ENCODE assay signal across 10 cellular contexts in the genomic region with DNA sequence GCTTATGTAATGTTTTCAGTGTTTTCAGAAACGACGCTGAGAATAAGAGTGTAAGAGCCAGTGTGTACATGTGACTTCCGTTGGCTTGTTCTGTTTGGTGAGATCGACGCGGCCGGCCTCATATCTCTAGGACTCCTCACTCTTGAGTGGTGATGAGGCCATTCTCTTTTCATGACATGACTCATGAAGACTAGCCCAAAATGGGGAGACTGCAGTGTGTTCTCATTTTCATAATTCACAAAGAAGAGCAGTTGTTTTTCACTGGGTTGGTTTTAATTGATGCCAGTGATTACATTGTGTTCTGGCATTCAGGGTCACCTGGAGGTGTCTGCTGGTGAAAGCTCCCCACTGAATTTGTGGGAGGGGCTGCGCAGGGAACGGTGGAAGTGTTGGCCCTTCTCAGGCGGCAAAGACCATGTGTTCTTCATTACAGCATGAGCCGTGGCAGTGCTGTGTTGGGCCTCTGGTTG.
A peak's percentile ranks its signal among the peaks of the same experiment; 100 is the strongest.
DNase-seq lines count a peak whose midpoint lies in the region; ATAC-seq and TF ChIP-seq lines count a peak whose summit lies in the region.
"Had no signal": no experiment of that assay in that cellular context is flagged by ENCODE, and none has a peak within 500 bp of the region (broad histone marks: within the 10 kb centered on the region; RNA-seq: fewer than 3 reads in every experiment).

No MANE protein-coding gene starts in this region.

- no peak for TF ChIP-seq POLR2A in esophagus squamous epithelium (IDR thresholded peaks at IDR 0.05)

- H3K27ac ChIP-seq in esophagus squamous epithelium (peak overlapping the region in 3 of 4 donors; percentile 68 to 89 (median 76)), parathyroid adenoma (peak overlapping the region; percentile 78)
- H3K27ac ChIP-seq: foreskin keratinocyte had no signal

- H3K4me1 ChIP-seq in esophagus squamous epithelium (peaks cover 3 to 50% (median 25%) of the 10 kb centered on the region in 3 donors), parathyroid adenoma (peaks cover 67% of the 10 kb centered on the region)

- intact Hi-C loops in esophagus squamous epithelium (cut with DNase I): no loop called here

- H3K79me2 ChIP-seq in parathyroid adenoma: peaks cover 5% of the 10 kb centered on the region

- DNase-seq in AG09309 (ENCODE audit: low read depth) (peak; percentile 87), HT1080 (ENCODE audit: low read depth) (peak; percentile 31), esophagus squamous epithelium (lab: John Stamatoyannopoulos, UW) (no peak), NCI-H2107 (lab: John Stamatoyannopoulos, UW) (no peak), SIG-M5 treated with dmso at 0.1 percent for 504 hours (lab: John Stamatoyannopoulos, UW; ENCODE audit: unreplicated experiment) (no peak)
- no peak for DNase-seq in central memory CD4-positive, alpha-beta T cell
- DNase-seq: activated CD8-positive, alpha-beta memory T cell treated with anti-CD3 and anti-CD28 coated beads, Interleukin-2, amount 50 U/mL, for 4 hours; foreskin keratinocyte had no signal

- 60 to 72% methylated on average over 11 of the region's 11 CpGs for WGBS in esophagus squamous epithelium, 2 donors

- no peak overlapping the region for H3K4me2 ChIP-seq in parathyroid adenoma (ENCODE audit: low read length)

- ATAC-seq in GM21381 (IDR thresholded peaks at IDR 0.05; ENCODE audit: unreplicated experiment): no peak

- no peak overlapping the region for H3K9ac ChIP-seq in parathyroid adenoma

- no peak overlapping the region for H2AFZ ChIP-seq in parathyroid adenoma

- H3K4me3 ChIP-seq in AG09309 (ENCODE audit: control insufficient read depth, low read depth, low read length) (no peak overlapping the region), esophagus squamous epithelium (no peak overlapping the region), parathyroid adenoma (ENCODE audit: low read depth, low read length) (no peak overlapping the region)

- H3K9me3 ChIP-seq in esophagus squamous epithelium: no peaks in the 10 kb centered on the region
- H3K9me3 ChIP-seq in parathyroid adenoma (ENCODE audit: control insufficient read depth, low read length): no peaks in the 10 kb centered on the region

- no peak for TF ChIP-seq CTCF in AG09309 (IDR thresholded peaks at IDR 0.05; ENCODE audit: control insufficient read depth, insufficient read depth, low read depth, low read length, missing control alignments)
- no peak for TF ChIP-seq CTCF in esophagus squamous epithelium (IDR thresholded peaks at IDR 0.05)
- no peak for TF ChIP-seq CTCF in parathyroid adenoma (IDR thresholded peaks at IDR 0.05)

- peaks cover 0 to 13% (median 0%) of the 10 kb centered on the region in 3 donors for H3K36me3 ChIP-seq in esophagus squamous epithelium
- H3K36me3 ChIP-seq in parathyroid adenoma (ENCODE audit: control insufficient read depth, insufficient read depth, low read length): no peaks in the 10 kb centered on the region

- H3K27me3 ChIP-seq in esophagus squamous epithelium: no peaks in the 10 kb centered on the region
- H3K27me3 ChIP-seq in parathyroid adenoma (ENCODE audit: control insufficient read depth, insufficient read depth, low read length): no peaks in the 10 kb centered on the region
- H3K27me3 ChIP-seq: foreskin keratinocyte had no signal

Comparison
In these comparisons a context has a peak if more than half of its experiments do, and no peak if none do; other contexts are left out.
1. DNase-seq: peak in AG09309 (single experiment) and HT1080 (single experiment); none in esophagus squamous epithelium (single experiment), central memory CD4-positive, alpha-beta T cell (single experiment), NCI-H2107 (single experiment) and SIG-M5 treated with dmso at 0.1 percent for 504 hours (single experiment).